In genomic region chr20:21433329-21433890, GRCh38 we compare ENCODE assay signal across 1 cellular context.
TF ChIP-seq lines count a peak whose summit lies in the region.

No MANE protein-coding gene starts in this region.

TF ChIP-seq in HepG2, 621 proteins besides CTCF, POLR2A, EP300 and RAD21:
- no peak for TF ChIP-seq NONO (IDR thresholded peaks at IDR 0.05)
- TF ChIP-seq NONO (CRISPR knock-in tag; conservative IDR thresholded peaks at IDR 0.05), result no peak
- no peak for TF ChIP-seq CBX5 (CRISPR knock-in tag; IDR thresholded peaks at IDR 0.05; ENCODE audit: borderline replicate concordance)
- TF ChIP-seq REPIN1 (CRISPR knock-in tag; IDR thresholded peaks at IDR 0.05; ENCODE audit: borderline replicate concordance, low read depth), result no peak
TF ChIP-seq in HepG2: peak in this region for 0.
